Comparison of ENCODE assay signal across 11 cellular contexts in genomic region chr7:125490167-125490566, GRCh38.
"Had no signal": no experiment of that assay in that cellular context is flagged by ENCODE, and none has a peak within 500 bp of the region (broad histone marks: within the 10 kb centered on the region; RNA-seq: fewer than 3 reads in every experiment).

No MANE protein-coding gene starts in this region.

- H3K36me3 ChIP-seq: HAP-1 had no signal

- H3K9me3 ChIP-seq: HAP-1 had no signal

- H3K4me3 ChIP-seq: GM23248, GM23338 had no signal

- DNase-seq: GM23248, GOT3, H7, H9, HCEC 1CT, HFFc6 had no signal

- FAIRE-seq: H1, H54 had no signal

- H3K27ac ChIP-seq: GM23248 had no signal

- H3K4me2 ChIP-seq: GM23338 had no signal

- H2AFZ ChIP-seq: GM23248 had no signal

- H3K9ac ChIP-seq: GM23248 had no signal

- ATAC-seq: GM23338, HCT116 had no signal
